In genomic region chr2:189862751-189863150, GRCh38 we compare ENCODE assay signal across 25 cellular contexts.
DNase-seq lines count a peak whose midpoint lies in the region; ATAC-seq and TF ChIP-seq lines count a peak whose summit lies in the region.
"Had no signal": no experiment of that assay in that cellular context is flagged by ENCODE, and none has a peak within 500 bp of the region (broad histone marks: within the 10 kb centered on the region; RNA-seq: fewer than 3 reads in every experiment).

No MANE protein-coding gene starts in this region.

- intact Hi-C loops in Right ventricle myocardium inferior (cut with DNase I) = no loop called here

- no peaks in the 10 kb centered on the region for H3K23me2 ChIP-seq in H9 (ENCODE audit: insufficient read length, low read depth, low read length, poor library complexity, severe bottlenecking)

- no peak overlapping the region for H3K9ac ChIP-seq in H9 (ENCODE audit: extremely low read depth, insufficient read length, low read length)
- H3K9ac ChIP-seq in mesenchymal stem cell (ENCODE audit: low read length) = no peak overlapping the region
- H3K9ac ChIP-seq: GM23248 had no signal

- H3K9me3 Mint-ChIP-seq in H9 = no peaks in the 10 kb centered on the region
- H3K9me3 Mint-ChIP-seq in chondrocyte (ENCODE audit: low read depth) = peaks cover 10% of the 10 kb centered on the region
- H3K9me3 Mint-ChIP-seq: CD8-positive, alpha-beta T cell had no signal

- H3K27me3 ChIP-seq in H9 (ENCODE audit: insufficient read depth, low read length) (no peaks in the 10 kb centered on the region), mesenchymal stem cell (ENCODE audit: control insufficient read depth in 1 of 2, insufficient read depth in 1 of 2, low read length in 2 of 2) (no peaks in the 10 kb centered on the region)

- no peak overlapping the region for H4K5ac ChIP-seq in H9 (ENCODE audit: insufficient read length, low read depth, low read length)

- H3K4ac ChIP-seq in H9 (ENCODE audit: low read depth, low read length) (no peak overlapping the region), mesenchymal stem cell (ENCODE audit: low read depth in 1 of 2, low read length in 2 of 2) (no peak overlapping the region)

- H3K27me3 Mint-ChIP-seq in H9 (ENCODE audit: low read depth) (no peaks in the 10 kb centered on the region), chondrocyte (ENCODE audit: low read depth) (no peaks in the 10 kb centered on the region)
- H3K27me3 Mint-ChIP-seq: B cell had no signal

- H3K4me2 ChIP-seq in H9 (ENCODE audit: insufficient read depth, insufficient read length, low read length) = no peak overlapping the region
- no peak overlapping the region for H3K4me2 ChIP-seq in mesenchymal stem cell (ENCODE audit: low read length, poor library complexity, severe bottlenecking)
- H3K4me2 ChIP-seq: PC-9 had no signal

- ATAC-seq in Right ventricle myocardium inferior = no peak
- ATAC-seq: CD8-positive, alpha-beta T cell; K562 had no signal

- H2BK20ac ChIP-seq in H9 (ENCODE audit: low read depth, low read length, poor library complexity, severe bottlenecking) = no peak overlapping the region

- H4K91ac ChIP-seq in H9 (ENCODE audit: insufficient read length, low read depth, low read length) (no peak overlapping the region), mesenchymal stem cell (ENCODE audit: low read length) (no peak overlapping the region)

- H3K79me2 ChIP-seq in H9 (ENCODE audit: insufficient read depth, low read length) = no peaks in the 10 kb centered on the region

- H2BK12ac ChIP-seq in H9 (ENCODE audit: insufficient read length, low read depth, low read length) (no peak overlapping the region), mesenchymal stem cell (ENCODE audit: low read length in 2 of 2) (no peak overlapping the region)

- H3K4me1 ChIP-seq in H9 (ENCODE audit: insufficient read depth, low read length) (no peaks in the 10 kb centered on the region), mesenchymal stem cell (ENCODE audit: control insufficient read depth, insufficient read depth, low read depth, low read length) (no peaks in the 10 kb centered on the region)
- H3K4me1 ChIP-seq: Caco-2, HAP-1 had no signal

- H2BK15ac ChIP-seq in H9 (ENCODE audit: low read depth, low read length) (no peak overlapping the region), mesenchymal stem cell (ENCODE audit: low read depth, poor library complexity, severe bottlenecking) (no peak overlapping the region)

- H2BK120ac ChIP-seq in H9 (ENCODE audit: low read depth, low read length, poor library complexity, severe bottlenecking) (no peak overlapping the region), mesenchymal stem cell (ENCODE audit: low read depth, low read length) (no peak overlapping the region)

- H3T11ph ChIP-seq in H9 (ENCODE audit: low read length) = no peak overlapping the region

- H2AFZ ChIP-seq in H9 (ENCODE audit: low read length) (no peak overlapping the region), mesenchymal stem cell (ENCODE audit: low read depth, low read length) (no peak overlapping the region)
- H2AFZ ChIP-seq: GM23248, PC-9 had no signal

- H2BK5ac ChIP-seq in H9 (ENCODE audit: insufficient read length, low read length) (no peak overlapping the region), mesenchymal stem cell (ENCODE audit: low read depth, low read length, poor library complexity, severe bottlenecking) (no peak overlapping the region)

- H3K9me3 ChIP-seq in H9 (ENCODE audit: control insufficient read depth, low read depth, low read length) (no peaks in the 10 kb centered on the region), mesenchymal stem cell (ENCODE audit: control insufficient read depth, low read length) (no peaks in the 10 kb centered on the region)
- H3K9me3 ChIP-seq: Caco-2, HAP-1 had no signal

- peaks cover 3 to 24% of the 10 kb centered on the region in 2 experiments for H3K36me3 ChIP-seq in mesenchymal stem cell (ENCODE audit: control insufficient read depth in 1 of 2, insufficient read depth in 2 of 2, low read depth in 1 of 2, low read length in 2 of 2)

- no peaks in the 10 kb centered on the region for H3K4me1 Mint-ChIP-seq in H9
- peaks cover 15% of the 10 kb centered on the region for H3K4me1 Mint-ChIP-seq in chondrocyte (ENCODE audit: low read depth)
- H3K4me1 Mint-ChIP-seq: B cell had no signal

- peak overlapping the region in 2 of 3 experiments; percentile 19 to 74; a peak in 2 of 7 replicates for H3K27ac Mint-ChIP-seq in H9
- peak overlapping the region; percentile 68 for H3K27ac Mint-ChIP-seq in chondrocyte (ENCODE audit: unreplicated experiment)
- H3K27ac Mint-ChIP-seq: B cell; CD8-positive, alpha-beta T cell; HFFc6 had no signal

- H3K23ac ChIP-seq in H9 (ENCODE audit: insufficient read length, low read depth, low read length) (no peak overlapping the region), mesenchymal stem cell (ENCODE audit: low read length in 2 of 2) (no peak overlapping the region)

- H3K4me3 Mint-ChIP-seq in H9 (no peak overlapping the region), chondrocyte (ENCODE audit: unreplicated experiment) (no peak overlapping the region)
- H3K4me3 Mint-ChIP-seq: B cell; CD8-positive, alpha-beta T cell; HFFc6 had no signal

- H2AK5ac ChIP-seq in H9 (ENCODE audit: insufficient read length, low read length) = no peak overlapping the region
- no peak overlapping the region for H2AK5ac ChIP-seq in mesenchymal stem cell (ENCODE audit: low read length, severe bottlenecking)

- no CpG with 5 or more reads among the region's 1 CpG for WGBS in H9 (ENCODE audit: extremely low coverage, insufficient read length, low lambda C conversion rate)
- 96% methylated on average over 1 of the region's 1 CpG for WGBS in mesenchymal stem cell

- H3K27ac ChIP-seq in H9 (ENCODE audit: insufficient read length, low read depth, low read length) (no peak overlapping the region), mesenchymal stem cell (ENCODE audit: low read length, poor library complexity, severe bottlenecking) (no peak overlapping the region)
- H3K27ac ChIP-seq: C4-2B, GM23248, PC-9 had no signal

- DNase-seq in H9 (no peak), chondrocyte (ENCODE audit: low spot score) (no peak), myocyte (ENCODE audit: low read depth) (peak; percentile 21), Right ventricle myocardium inferior (ENCODE audit: missing footprints) (no peak), mesenchymal stem cell (no peak), NOMO-1 (lab: John Stamatoyannopoulos, UW; ENCODE audit: unreplicated experiment in 2 of 2) (no peak), NCI-H748 (lab: John Stamatoyannopoulos, UW; ENCODE audit: unreplicated experiment) (no peak)
- DNase-seq: Caco-2; CD8-positive, alpha-beta T cell; GM23248; HFFc6; Kasumi-1; NCI-H1105 treated with DMSO at 0.1 percent for 48 hours; NCI-H146; NCI-H1930; NCI-H2107; NCI-H524; NCI-H774; NK-92 treated with Interleukin-12 subunit alpha and Interleukin-12 subunit beta, amount 100 ng/mL, for 24 hours; PC-9; Right ventricle myocardium superior had no signal

- H3K36me3 Mint-ChIP-seq in H9 (ENCODE audit: insufficient read depth in 1 of 3, low read depth in 3 of 3) (peaks cover 8 to 26% (median 17%) of the 10 kb centered on the region in 3 experiments; a peak in 5 of 7 replicates), chondrocyte (ENCODE audit: low read depth) (peaks cover 13% of the 10 kb centered on the region)

- H3K14ac ChIP-seq in H9 (ENCODE audit: insufficient read depth, low read length) (no peak overlapping the region), mesenchymal stem cell (ENCODE audit: low read length in 2 of 2) (no peak overlapping the region)

- no peak overlapping the region for H3K4me3 ChIP-seq in mesenchymal stem cell (ENCODE audit: insufficient read depth in 1 of 2, low read depth in 1 of 2, low read length in 2 of 2)
- H3K4me3 ChIP-seq: GM23248, HAP-1, K562, PC-9 had no signal

- H4K8ac ChIP-seq in H9 (replicated peaks; ENCODE audit: insufficient read length, low read depth, low read length) (no peak overlapping the region), mesenchymal stem cell (ENCODE audit: low read length) (no peak overlapping the region)

- H3K79me1 ChIP-seq in H9 (ENCODE audit: insufficient read depth, low read depth, low read length, poor library complexity, severe bottlenecking) = no peaks in the 10 kb centered on the region
- peaks cover 1% of the 10 kb centered on the region for H3K79me1 ChIP-seq in mesenchymal stem cell (replicated peaks; ENCODE audit: low read length, poor library complexity, severe bottlenecking)

- H3K18ac ChIP-seq in H9 (ENCODE audit: insufficient read length, low read depth, low read length) = no peak overlapping the region
- no peak overlapping the region for H3K18ac ChIP-seq in mesenchymal stem cell (ENCODE audit: low read depth in 1 of 2, low read length in 2 of 2)

- no peaks in the 10 kb centered on the region for H4K20me1 ChIP-seq in H9 (ENCODE audit: control insufficient read depth, insufficient read depth, insufficient read length)

- no peak overlapping the region for H3K56ac ChIP-seq in H9 (ENCODE audit: insufficient read length, low read depth, low read length)

- TF ChIP-seq CTCF in H9 (conservative IDR thresholded peaks at IDR 0.05) (no peak), chondrocyte (IDR thresholded peaks at IDR 0.05) (no peak)
